ENCODE assay signal across 10 cellular contexts in genomic region chr7:2175514-2175913, GRCh38. TPM values are rescaled to one million over a fixed set of nuclear protein-coding genes. Genes with fewer than 3 reads are reported as not detected.
A peak's percentile ranks its signal among the peaks of the same experiment; 100 is the strongest.
DNase-seq lines count a peak whose midpoint lies in the region; ATAC-seq and TF ChIP-seq lines count a peak whose summit lies in the region.
"Had no signal": no experiment of that assay in that cellular context is flagged by ENCODE, and none has a peak within 500 bp of the region (broad histone marks: within the 10 kb centered on the region; RNA-seq: fewer than 3 reads in every experiment).

No MANE protein-coding gene starts in this region.

- peak overlapping the region in 2 of 3 experiments; percentile 10 to 18; a peak in 3 of 7 replicates for H3K27ac Mint-ChIP-seq in H9
- H3K27ac Mint-ChIP-seq: activated naive CD8-positive, alpha-beta T cell treated with anti-CD3 and anti-CD28 coated beads, Interleukin-2, amount 10 ng/mL, durations not matched to agents 7 days and 5 days had no signal

- no peak overlapping the region for H4K5ac ChIP-seq in H9 (ENCODE audit: insufficient read length, low read depth, low read length)

- ATAC-seq in left colon (no peak), HG02973 (IDR thresholded peaks at IDR 0.05; ENCODE audit: unreplicated experiment) (no peak)

- H3K4me1 Mint-ChIP-seq in H9 = peaks cover 14 to 18% of the 10 kb centered on the region in 2 experiments; a peak in 3 of 4 replicates

- no peak for TF ChIP-seq CTCF in H9 (conservative IDR thresholded peaks at IDR 0.05)
- TF ChIP-seq CTCF in astrocyte of the cerebellum (IDR thresholded peaks at IDR 0.05; ENCODE audit: low read depth, low read length, missing control alignments) = no peak
- no peak for TF ChIP-seq CTCF in left ventricle myocardium inferior (IDR thresholded peaks at IDR 0.05; ENCODE audit: borderline replicate concordance)

- H3K27me3 Mint-ChIP-seq in H9 (ENCODE audit: low read depth) = no peaks in the 10 kb centered on the region
- H3K27me3 Mint-ChIP-seq: activated naive CD8-positive, alpha-beta T cell treated with anti-CD3 and anti-CD28 coated beads, Interleukin-2, amount 10 ng/mL, durations not matched to agents 7 days and 5 days had no signal

- H3K9me3 ChIP-seq in H9 (ENCODE audit: control insufficient read depth, low read depth, low read length) (no peaks in the 10 kb centered on the region), left ventricle myocardium inferior (replicated peaks) (no peaks in the 10 kb centered on the region)

- no peak overlapping the region for H4K8ac ChIP-seq in H9 (replicated peaks; ENCODE audit: insufficient read length, low read depth, low read length)

- H3K79me2 ChIP-seq in H9 (ENCODE audit: insufficient read depth, low read length) = no peaks in the 10 kb centered on the region

- no peak overlapping the region for H3K4me3 Mint-ChIP-seq in H9
- H3K4me3 Mint-ChIP-seq: activated naive CD8-positive, alpha-beta T cell treated with anti-CD3 and anti-CD28 coated beads, Interleukin-2, amount 10 ng/mL, durations not matched to agents 7 days and 5 days had no signal

- peaks cover 2 to 20% (median 16%) of the 10 kb centered on the region in 3 experiments; a peak in 5 of 7 replicates for H3K36me3 Mint-ChIP-seq in H9 (ENCODE audit: insufficient read depth in 1 of 3, low read depth in 3 of 3)

- H3K79me1 ChIP-seq in H9 (ENCODE audit: insufficient read depth, low read depth, low read length, poor library complexity, severe bottlenecking) = no peaks in the 10 kb centered on the region

- intact Hi-C loops in left ventricle myocardium inferior (cut with micrococcal nuclease) (no loop called here), left colon (cut with DNase I, micrococcal nuclease) (no loop called here)

- no peak overlapping the region for H3K56ac ChIP-seq in H9 (ENCODE audit: insufficient read length, low read depth, low read length)

- no peaks in the 10 kb centered on the region for H3K4me1 ChIP-seq in H9 (ENCODE audit: insufficient read depth, low read length)
- peaks cover 41% of the 10 kb centered on the region for H3K4me1 ChIP-seq in left ventricle myocardium inferior

- no peak overlapping the region for H3T11ph ChIP-seq in H9 (ENCODE audit: low read length)

- no peak overlapping the region for H2BK15ac ChIP-seq in H9 (ENCODE audit: low read depth, low read length)

- no peaks in the 10 kb centered on the region for H3K36me3 ChIP-seq in left ventricle myocardium inferior

- no peak overlapping the region for H2BK120ac ChIP-seq in H9 (ENCODE audit: low read depth, low read length, poor library complexity, severe bottlenecking)

- H2BK5ac ChIP-seq in H9 (ENCODE audit: insufficient read length, low read length) = no peak overlapping the region

- H2BK20ac ChIP-seq in H9 (ENCODE audit: low read depth, low read length, poor library complexity, severe bottlenecking) = no peak overlapping the region

- DNase-seq in H9 (no peak), astrocyte of the cerebellum (ENCODE audit: low read depth) (peak; percentile 95), left ventricle myocardium inferior (no peak), stromal cell of bone marrow (ENCODE audit: low read depth) (peak; percentile 94), HUDEP-2 (lab: John Stamatoyannopoulos, UW; ENCODE audit: unreplicated experiment in 76 of 76) (no peak), NCI-H1105 treated with DMSO at 0.1 percent for 48 hours (lab: John Stamatoyannopoulos, UW) (no peak), left colon (no peak)
- DNase-seq: activated naive CD8-positive, alpha-beta T cell treated with anti-CD3 and anti-CD28 coated beads, Interleukin-2, amount 10 ng/mL, durations not matched to agents 7 days and 5 days; NCI-H2107 had no signal

- no peak overlapping the region for H2AK5ac ChIP-seq in H9 (ENCODE audit: insufficient read length, low read length)

- no peak overlapping the region for H3K23ac ChIP-seq in H9 (ENCODE audit: insufficient read length, low read depth, low read length)

- no peak overlapping the region for H3K4me2 ChIP-seq in H9 (ENCODE audit: insufficient read depth, insufficient read length, low read length)

- H3K4ac ChIP-seq in H9 (ENCODE audit: low read depth, low read length) = no peak overlapping the region

- H4K20me1 ChIP-seq in H9 (ENCODE audit: control insufficient read depth, insufficient read depth, insufficient read length) = no peaks in the 10 kb centered on the region

- no peak overlapping the region for H3K27ac ChIP-seq in H9 (ENCODE audit: insufficient read length, low read depth, low read length)
- H3K27ac ChIP-seq in left ventricle myocardium inferior (replicated peaks) = peak overlapping the region; percentile 59

- no peak overlapping the region for H3K14ac ChIP-seq in H9 (ENCODE audit: insufficient read depth, low read length)

- H4K91ac ChIP-seq in H9 (ENCODE audit: insufficient read length, low read depth, low read length) = no peak overlapping the region

- H2AFZ ChIP-seq in H9 (ENCODE audit: low read length) = no peak overlapping the region

- no peak overlapping the region for H3K4me3 ChIP-seq in astrocyte of the cerebellum (ENCODE audit: low read depth, low read length)
- H3K4me3 ChIP-seq in left ventricle myocardium inferior = no peak overlapping the region

- H2BK12ac ChIP-seq in H9 (ENCODE audit: insufficient read length, low read depth, low read length) = no peak overlapping the region

- in situ Hi-C loops in astrocyte of the cerebellum (cut with HindIII; ENCODE audit: low sequenced_read_pairs) = no loop called here

- no peaks in the 10 kb centered on the region for H3K9me3 Mint-ChIP-seq in H9
- H3K9me3 Mint-ChIP-seq: activated naive CD8-positive, alpha-beta T cell treated with anti-CD3 and anti-CD28 coated beads, Interleukin-2, amount 10 ng/mL, durations not matched to agents 7 days and 5 days had no signal

- H3K23me2 ChIP-seq in H9 (ENCODE audit: insufficient read length, low read depth, low read length, poor library complexity, severe bottlenecking) = no peaks in the 10 kb centered on the region

- no peak overlapping the region for H3K18ac ChIP-seq in H9 (ENCODE audit: insufficient read length, low read depth, low read length)

- WGBS in H9 (ENCODE audit: extremely low coverage, insufficient read length, low lambda C conversion rate) = no CpG with 5 or more reads among the region's 2 CpGs

- no peak overlapping the region for H3K9ac ChIP-seq in H9 (ENCODE audit: extremely low read depth, insufficient read length, low read length)

- H3K27me3 ChIP-seq in H9 (ENCODE audit: insufficient read depth, low read length) (no peaks in the 10 kb centered on the region), left ventricle myocardium inferior (ENCODE audit: low read depth) (no peaks in the 10 kb centered on the region)

RNA-seq across cellular contexts. Expression of gene MAD1L1, which starts 57.2 kb away (rescaled TPM):
- 37.4 and 39.0 TPM in 2 replicates for total RNA-seq in H9 (2021)
- total RNA-seq in left ventricle myocardium inferior = 16.2 TPM
- 10 to 100 TPM; 22.1 to 28.2 TPM for total RNA-seq in left colon

Comparison
In these comparisons a context has a peak if more than half of its experiments do, and no peak if none do; other contexts are left out.
1. DNase-seq: peak in astrocyte of the cerebellum (single experiment) and stromal cell of bone marrow (single experiment); none in H9 (single experiment), left ventricle myocardium inferior (single experiment), HUDEP-2 (0 of 76), NCI-H1105 treated with DMSO at 0.1 percent for 48 hours (single experiment) and left colon (0 of 2).